In the genomic region with DNA sequence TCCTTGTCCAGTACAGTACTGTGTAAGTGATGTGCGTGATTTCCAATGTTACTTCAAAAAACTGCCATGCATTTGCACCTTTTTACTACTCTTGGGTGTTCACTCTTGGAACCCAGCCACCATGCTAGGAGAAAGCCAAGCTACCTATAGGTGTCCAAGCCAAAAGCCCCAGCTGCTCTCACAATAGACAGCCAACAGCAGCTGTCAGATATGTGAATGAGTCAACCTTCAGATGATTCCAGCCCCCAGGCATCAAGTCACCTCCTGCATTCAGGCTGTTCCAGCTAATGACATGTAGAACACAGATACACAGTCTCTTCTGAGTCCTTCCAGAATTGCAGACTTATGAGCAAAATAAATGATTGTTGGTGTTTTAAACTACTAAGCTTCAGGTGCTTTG, we compare ENCODE assay signal across 14 cellular contexts.
A peak's percentile ranks its signal among the peaks of the same experiment; 100 is the strongest.
DNase-seq lines count a peak whose midpoint lies in the region; ATAC-seq and TF ChIP-seq lines count a peak whose summit lies in the region.
"Had no signal": no experiment of that assay in that cellular context is flagged by ENCODE, and none has a peak within 500 bp of the region (broad histone marks: within the 10 kb centered on the region; RNA-seq: fewer than 3 reads in every experiment).

No MANE protein-coding gene starts in this region.

- no peaks in the 10 kb centered on the region for H3K36me3 Mint-ChIP-seq in nephron progenitor cell (ENCODE audit: low read depth)
- H3K36me3 Mint-ChIP-seq: mesothelial cell of epicardium had no signal

- intact Hi-C loops in Right ventricle myocardium superior (cut with DNase I) = no loop called here
- intact Hi-C loops in cardiac septum (cut with DNase I) = no loop called here

- ATAC-seq in Right ventricle myocardium superior (ENCODE audit: poor library complexity) (peak; percentile 62), esophagus mucosa (peak; percentile 74), upper lobe of left lung (ENCODE audit: low FRiP score in 2 of 2) (no peak), HG02763 (IDR thresholded peaks at IDR 0.05; ENCODE audit: unreplicated experiment) (no peak)
- ATAC-seq: effector memory CD8-positive, alpha-beta T cell had no signal

- no peaks in the 10 kb centered on the region for H3K36me3 ChIP-seq in upper lobe of left lung

- H3K27ac Mint-ChIP-seq in nephron progenitor cell = no peak overlapping the region
- H3K27ac Mint-ChIP-seq: effector memory CD8-positive, alpha-beta T cell; mesothelial cell of epicardium had no signal

- no peak for TF ChIP-seq POLR2A in upper lobe of left lung (IDR thresholded peaks at IDR 0.05)

- no peaks in the 10 kb centered on the region for H3K9me3 Mint-ChIP-seq in nephron progenitor cell
- H3K9me3 Mint-ChIP-seq: effector memory CD8-positive, alpha-beta T cell had no signal

- H3K4me3 ChIP-seq in upper lobe of left lung = no peak overlapping the region

- no peak for TF ChIP-seq CTCF in upper lobe of left lung (IDR thresholded peaks at IDR 0.05)
- TF ChIP-seq CTCF in nephron progenitor cell (IDR thresholded peaks at IDR 0.05) = no peak

- DNase-seq in Right ventricle myocardium superior (peak; percentile 35), cardiac septum (ENCODE audit: low spot score) (no peak), NCI-H748 (lab: John Stamatoyannopoulos, UW; ENCODE audit: unreplicated experiment) (peak; percentile 75), upper lobe of left lung (no peak), nephron progenitor cell (no peak)
- DNase-seq in activated naive CD4-positive, alpha-beta T cell treated with anti-CD3 and anti-CD28 coated beads, Interleukin-2, amount 50 U/mL, for 16 hours = no peak
- DNase-seq: aorta; effector memory CD8-positive, alpha-beta T cell; GF-D8; hippocampal formation; NCI-H187 treated with DMSO at 0.1 percent for 48 hours had no signal

- no peaks in the 10 kb centered on the region for H3K27me3 Mint-ChIP-seq in nephron progenitor cell (ENCODE audit: low read depth, poor library complexity)

- 100% methylated on average over 1 of the region's 1 CpG for WGBS in upper lobe of left lung, 2 donors

- TF ChIP-seq EP300 in upper lobe of left lung (IDR thresholded peaks at IDR 0.05) = no peak

- H3K4me1 Mint-ChIP-seq in nephron progenitor cell = no peaks in the 10 kb centered on the region

- no peaks in the 10 kb centered on the region for H3K4me1 ChIP-seq in upper lobe of left lung

- H3K27ac ChIP-seq in upper lobe of left lung = no peak overlapping the region

- no peaks in the 10 kb centered on the region for H3K27me3 ChIP-seq in upper lobe of left lung

- H3K4me3 Mint-ChIP-seq in nephron progenitor cell = no peak overlapping the region
- H3K4me3 Mint-ChIP-seq: effector memory CD8-positive, alpha-beta T cell; mesothelial cell of epicardium had no signal

- H3K9me3 ChIP-seq in upper lobe of left lung = no peaks in the 10 kb centered on the region

Comparison
In these comparisons a context has a peak if more than half of its experiments do, and no peak if none do; other contexts are left out.
1. DNase-seq: peak in Right ventricle myocardium superior (single experiment) and NCI-H748 (single experiment); none in cardiac septum (single experiment), activated naive CD4-positive, alpha-beta T cell treated with anti-CD3 and anti-CD28 coated beads, Interleukin-2, amount 50 U/mL, for 16 hours (single experiment), upper lobe of left lung (0 of 2) and nephron progenitor cell (single experiment).
2. ATAC-seq: peak in Right ventricle myocardium superior (single experiment) and esophagus mucosa (single experiment); none in upper lobe of left lung (0 of 2) and HG02763 (single experiment).